12 cellular contexts compared by ENCODE assay signal in the genomic region with DNA sequence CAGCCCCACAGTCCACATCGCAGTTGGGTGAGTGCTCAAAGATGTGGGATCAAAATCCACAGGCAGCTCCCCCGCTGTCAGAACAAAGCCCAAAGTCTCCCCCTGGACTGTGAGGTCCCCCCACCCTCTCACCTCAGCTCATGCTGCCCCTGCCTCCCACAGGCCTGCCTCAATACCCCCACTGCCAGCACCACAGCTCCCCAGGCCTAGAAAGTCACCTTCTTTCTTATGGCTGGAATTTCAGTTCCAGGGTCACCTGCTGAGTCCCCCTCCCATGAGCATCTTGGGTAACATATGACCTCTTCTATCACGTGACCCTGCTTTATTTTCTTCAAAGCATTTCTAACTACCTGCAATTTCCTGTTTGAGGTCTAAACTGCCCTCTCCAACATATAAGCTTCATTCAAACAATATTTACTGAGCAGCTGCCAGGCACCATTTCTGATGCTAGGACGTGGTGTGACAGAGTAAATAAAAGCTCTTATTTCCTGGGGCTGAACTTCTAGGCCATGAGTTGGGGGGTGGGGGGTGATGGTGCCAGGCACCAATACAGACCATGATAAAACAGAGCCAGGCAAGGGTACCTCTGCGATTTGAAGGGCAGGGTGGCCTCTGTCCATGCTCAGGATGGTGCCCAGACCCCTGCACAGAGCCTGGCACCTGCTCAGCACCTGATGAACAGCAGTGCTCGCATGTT. TPM values are rescaled to one million over a fixed set of nuclear protein-coding genes. Genes with fewer than 3 reads are reported as not detected.
A peak's percentile ranks its signal among the peaks of the same experiment; 100 is the strongest.
DNase-seq lines count a peak whose midpoint lies in the region; TF ChIP-seq lines count a peak whose summit lies in the region.
"Had no signal": no experiment of that assay in that cellular context is flagged by ENCODE, and none has a peak within 500 bp of the region (broad histone marks: within the 10 kb centered on the region; RNA-seq: fewer than 3 reads in every experiment).

No MANE protein-coding gene starts in this region.

- H3K4me3 ChIP-seq in Loucy (ENCODE audit: low read length, poor library complexity, severe bottlenecking) (peak overlapping the region; percentile 45), mucosa of stomach (ENCODE audit: low read length) (no peak overlapping the region), lower leg skin (ENCODE audit: low read depth, poor library complexity, severe bottlenecking) (no peak overlapping the region)

- peak overlapping the region; percentile 67 for H3K4me2 ChIP-seq in Loucy (ENCODE audit: low read depth, low read length, poor library complexity, severe bottlenecking)

- no peaks in the 10 kb centered on the region for H4K20me1 ChIP-seq in Loucy (ENCODE audit: insufficient read depth, low read length, poor library complexity, severe bottlenecking)

- H3K79me2 ChIP-seq in Loucy (ENCODE audit: insufficient read depth, low read length): no peaks in the 10 kb centered on the region

- H3K36me3 ChIP-seq in Loucy (ENCODE audit: insufficient read depth, low read length) (peaks cover 29% of the 10 kb centered on the region; the same call in 1 of the 2 replicates), mucosa of stomach (ENCODE audit: control insufficient read depth, insufficient read depth, low read length) (no peaks in the 10 kb centered on the region)

- H3F3A ChIP-seq in Loucy (ENCODE audit: low read depth): no peaks in the 10 kb centered on the region

- H3K4me1 ChIP-seq in Loucy (ENCODE audit: insufficient read depth, low read length, poor library complexity, severe bottlenecking) (peaks cover 19% of the 10 kb centered on the region), mucosa of stomach (ENCODE audit: control insufficient read depth, insufficient read depth, low read length) (peaks cover 16% of the 10 kb centered on the region)

- intact Hi-C loops in cardiac septum (cut with DNase I): no loop called here
- intact Hi-C loops in lower leg skin (cut with DNase I; ENCODE audit: low total_unique reads): no loop called here

- DNase-seq in DMS53 (lab: John Stamatoyannopoulos, UW) (peak; percentile 78), NCI-H774 (lab: John Stamatoyannopoulos, UW) (peak; percentile 40), cardiac septum (ENCODE audit: low spot score) (no peak), 8988T (no peak), lower leg skin (ENCODE audit: low spot score in 2 of 2) (no peak)
- DNase-seq: activated CD4-positive, alpha-beta T cell treated with anti-CD3 and anti-CD28 coated beads, Interleukin-2, amount 50 U/mL, for 4 hours; activated naive CD8-positive, alpha-beta T cell treated with anti-CD3 and anti-CD28 coated beads, Interleukin-2, amount 50 U/mL, for 24 hours; DMS 273 treated with DMSO at 0.1 percent for 48 hours; KG1; midbrain had no signal

- 79 to 83% methylated on average over 6 of the region's 6 CpGs for WGBS in lower leg skin, 2 donors

- TF ChIP-seq POLR2A in lower leg skin (IDR thresholded peaks at IDR 0.05): no peak

- H3K27me3 ChIP-seq in Loucy (ENCODE audit: insufficient read depth, low read length, poor library complexity, severe bottlenecking): no peaks in the 10 kb centered on the region
- no peaks in the 10 kb centered on the region for H3K27me3 ChIP-seq in mucosa of stomach (ENCODE audit: control insufficient read depth, insufficient read depth, low read length)

- H2AFZ ChIP-seq in Loucy (ENCODE audit: low read length): no peak overlapping the region

- H3K9me3 ChIP-seq in Loucy (ENCODE audit: insufficient read depth, low read depth, low read length) (no peaks in the 10 kb centered on the region), mucosa of stomach (ENCODE audit: control insufficient read depth, low read length) (no peaks in the 10 kb centered on the region)

- H3K9ac ChIP-seq in Loucy (ENCODE audit: low read depth, low read length, poor library complexity, severe bottlenecking): peak overlapping the region; percentile 55
- peak overlapping the region; percentile 39 for H3K9ac ChIP-seq in mucosa of stomach (ENCODE audit: low read length)

- TF ChIP-seq CTCF in Loucy (conservative IDR thresholded peaks at IDR 0.05; ENCODE audit: low read length): no peak
- TF ChIP-seq CTCF in lower leg skin (IDR thresholded peaks at IDR 0.05): no peak

- H3K9me2 ChIP-seq in Loucy (replicated peaks; ENCODE audit: low read depth, low read length): no peaks in the 10 kb centered on the region

RNA-seq across cellular contexts. Expression of a gene that starts 2.4 kb away (rescaled TPM):
- total RNA-seq in cardiac septum (not detected), lower leg skin (not detected)

RNA-seq across cellular contexts. Expression of a gene that starts 11.3 kb away (rescaled TPM):
- total RNA-seq in cardiac septum: 8.9 TPM
- total RNA-seq in lower leg skin: 10 to 100 TPM in 3 of 4 donors, 1 to 10 TPM in 1; 9.4 to 36.5 (median 17.9) TPM

RNA-seq across cellular contexts. Expression of a gene that starts 14.6 kb away (rescaled TPM):
- total RNA-seq in cardiac septum (753 TPM), lower leg skin (100 to 1,000 TPM; 240 to 373 (median 334) TPM)

RNA-seq across cellular contexts. Expression of a gene that starts 28.9 kb away (rescaled TPM):
- total RNA-seq in cardiac septum (26.5 TPM), lower leg skin (100 to 1,000 TPM; 159 to 393 (median 199) TPM)

RNA-seq across cellular contexts. Expression of a gene that starts 38.7 kb away (rescaled TPM):
- 0.22 TPM for total RNA-seq in cardiac septum
- 1 to 10 TPM in 2 of 4 donors, under 1 TPM in 2; 0.59 to 4.7 (median 1.2) TPM for total RNA-seq in lower leg skin

Comparison
In these comparisons a context has a peak if more than half of its experiments do, and no peak if none do; other contexts are left out.
1. DNase-seq: peak in DMS53 (single experiment) and NCI-H774 (single experiment); none in cardiac septum (single experiment), 8988T (single experiment) and lower leg skin (0 of 2).